ENCODE assay signal across 1 cellular context in genomic region chr22:30709980-30710379, GRCh38. TPM values are rescaled to one million over a fixed set of nuclear protein-coding genes. Genes with fewer than 3 reads are reported as not detected.
"Had no signal": no experiment of that assay in that cellular context is flagged by ENCODE, and none has a peak within 500 bp of the region (broad histone marks: within the 10 kb centered on the region; RNA-seq: fewer than 3 reads in every experiment).

No MANE protein-coding gene starts in this region.

RNA-seq across cellular contexts. Expression of gene OSBP2, which starts 15.3 kb away (rescaled TPM):
- total RNA-seq: SJCRH30 had no signal
